Comparison of ENCODE assay signal across 8 cellular contexts in genomic region chr7:33108931-33109757, GRCh38. TPM values are rescaled to one million over a fixed set of nuclear protein-coding genes. Genes with fewer than 3 reads are reported as not detected.
DNase-seq lines count a peak whose midpoint lies in the region; ATAC-seq and TF ChIP-seq lines count a peak whose summit lies in the region.

A gene with protein sequence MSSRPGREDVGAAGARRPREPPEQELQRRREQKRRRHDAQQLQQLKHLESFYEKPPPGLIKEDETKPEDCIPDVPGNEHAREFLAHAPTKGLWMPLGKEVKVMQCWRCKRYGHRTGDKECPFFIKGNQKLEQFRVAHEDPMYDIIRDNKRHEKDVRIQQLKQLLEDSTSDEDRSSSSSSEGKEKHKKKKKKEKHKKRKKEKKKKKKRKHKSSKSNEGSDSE (minus strand): TSS chr7:33109404. CDS start chr7:33109372, 32 bp downstream.

- peak within 1 kb of the TSS; percentile 88 for H3K4me2 ChIP-seq in GM23338

- in situ Hi-C loops in G401 (cut with HindIII; ENCODE audit: low sequenced_read_pairs), result no loop called here

- ATAC-seq in GM23338, result peak; percentile 92

- H3K27me3 ChIP-seq in GM23338 (ENCODE audit: insufficient read depth) (peaks cover 17% of the 10 kb centered on the region), SJSA1 (replicated peaks) (no peaks in the 10 kb centered on the region), ovary (no peaks in the 10 kb centered on the region), thymus (ENCODE audit: control insufficient read depth, insufficient read depth) (peaks cover 3% of the 10 kb centered on the region)

- no peaks in the 10 kb centered on the region for H3K9me2 ChIP-seq in GM23338 (ENCODE audit: insufficient read depth)

- 0 out of 2 replicates have a peak, but pooled peaks cover 3% of the 10 kb centered on the region for H3F3A ChIP-seq in GM23338 (replicated peaks; ENCODE audit: low read depth)

- WGBS in ovary, 3 donors, result 0 to 1% (median 1%) methylated on average over 67 to 103 of the region's 103 CpGs
- WGBS in thymus, result under 1% methylated on average over 103 of the region's 103 CpGs

- no peak for TF ChIP-seq EP300 in ovary (IDR thresholded peaks at IDR 0.05)

- H3K4me1 Mint-ChIP-seq in GM23338, result peaks cover 15% of the 10 kb centered on the region; the same call in 2 of the 3 replicates

- TF ChIP-seq POLR2A in ovary (IDR thresholded peaks at IDR 0.05), result no peak

- H3K27ac ChIP-seq in GM23338 (ENCODE audit: low read depth) (no peak within 1 kb of the TSS), SJSA1 (peak within 1 kb of the TSS; percentile 50), ovary (peak within 1 kb of the TSS; percentile 18 to 34), thymus (ENCODE audit: low read depth) (peak within 1 kb of the TSS; percentile 74)

- TF ChIP-seq CTCF in GM23338 (conservative IDR thresholded peaks at IDR 0.05; ENCODE audit: low read depth in 2 of 2) (peak; percentile 42 to 68; a peak in 3 of 4 replicates), LNCAP (IDR thresholded peaks at IDR 0.05) (peak; percentile 83), ovary (IDR thresholded peaks at IDR 0.05) (peak in 2 of 3 donors; percentile 53 to 77)

- H3K4me3 ChIP-seq in GM23338 (peak within 1 kb of the TSS; percentile 65), SJSA1 (peak within 1 kb of the TSS; percentile 99), ovary (peak within 1 kb of the TSS; percentile 70), thymus (ENCODE audit: low read length) (peak within 1 kb of the TSS; percentile 94)

- peaks cover 35% of the 10 kb centered on the region for H4K20me1 ChIP-seq in GM23338 (replicated peaks; ENCODE audit: insufficient read depth)

- peak within 1 kb of the TSS; percentile 88 for H3K4me3 Mint-ChIP-seq in GM23338

- peaks cover 6% of the 10 kb centered on the region for H3K27me3 Mint-ChIP-seq in GM23338 (ENCODE audit: insufficient read depth, low read depth, poor library complexity)

- H2AFZ ChIP-seq in GM23338, result peak within 1 kb of the TSS; percentile 95

- H3K27ac Mint-ChIP-seq in GM23338, result no peak within 1 kb of the TSS

- H3K36me3 Mint-ChIP-seq in GM23338 (ENCODE audit: low read depth), result no peaks in the 10 kb centered on the region

- no peaks in the 10 kb centered on the region for H3K36me3 ChIP-seq in GM23338 (ENCODE audit: insufficient read depth)
- peaks cover 4% of the 10 kb centered on the region for H3K36me3 ChIP-seq in SJSA1
- no peaks in the 10 kb centered on the region for H3K36me3 ChIP-seq in ovary
- H3K36me3 ChIP-seq in thymus (ENCODE audit: control insufficient read depth, insufficient read depth), result no peaks in the 10 kb centered on the region

- intact Hi-C loops in ovary (cut with DNase I), result loop anchor here in 1 of 4 donors (10.0 kb wide), 1 partner anchor 344 kb away; no protein-coding TSS in a partner anchor

- H3K79me2 ChIP-seq in GM23338 (replicated peaks; ENCODE audit: insufficient read depth), result peaks cover 43% of the 10 kb centered on the region

- DNase-seq in G401 (ENCODE audit: low spot score), result peak; percentile 61
- DNase-seq in GM23338 (ENCODE audit: low spot score), result peak; percentile 95
- DNase-seq in SJSA1 (ENCODE audit: low read depth in 1 of 2, low spot score in 2 of 2), result peak; percentile 63 to 69
- peak; percentile 57 for DNase-seq in activated gamma-delta T cell treated with anti-CD3 and anti-CD28 coated beads, Interleukin-2, amount 50 U/mL, for 16 hours (ENCODE audit: low read depth)
- DNase-seq in glomerular visceral epithelial cell (ENCODE audit: extremely low spot score), result peak; percentile 78
- DNase-seq in ovary, result peak; percentile 57 to 83 (median 70)

- no peaks in the 10 kb centered on the region for H3K9me3 Mint-ChIP-seq in GM23338

- peaks cover 11% of the 10 kb centered on the region for H3K4me1 ChIP-seq in GM23338 (ENCODE audit: insufficient read depth)
- H3K4me1 ChIP-seq in SJSA1 (replicated peaks), result peaks cover 13% of the 10 kb centered on the region
- H3K4me1 ChIP-seq in ovary (ENCODE audit: insufficient read depth), result peaks cover 4% of the 10 kb centered on the region
- H3K4me1 ChIP-seq in thymus (ENCODE audit: control insufficient read depth, insufficient read depth, low read length), result peaks cover 13% of the 10 kb centered on the region

- H3K9me3 ChIP-seq in SJSA1 (replicated peaks) (no peaks in the 10 kb centered on the region), ovary (no peaks in the 10 kb centered on the region), thymus (ENCODE audit: control insufficient read depth) (no peaks in the 10 kb centered on the region)

TF ChIP-seq in GM23338, 12 proteins besides CTCF, POLR2A, EP300 and RAD21:
- TF ChIP-seq CREB1 (CRISPR knock-in tag; IDR thresholded peaks at IDR 0.05; ENCODE audit: low read depth), result peak; percentile 27; the same call in 1 of the 2 replicates
- peak; percentile 51 for TF ChIP-seq POLR2AphosphoS5 (IDR thresholded peaks at IDR 0.05; ENCODE audit: low read depth)
- TF ChIP-seq, protein P1, sequence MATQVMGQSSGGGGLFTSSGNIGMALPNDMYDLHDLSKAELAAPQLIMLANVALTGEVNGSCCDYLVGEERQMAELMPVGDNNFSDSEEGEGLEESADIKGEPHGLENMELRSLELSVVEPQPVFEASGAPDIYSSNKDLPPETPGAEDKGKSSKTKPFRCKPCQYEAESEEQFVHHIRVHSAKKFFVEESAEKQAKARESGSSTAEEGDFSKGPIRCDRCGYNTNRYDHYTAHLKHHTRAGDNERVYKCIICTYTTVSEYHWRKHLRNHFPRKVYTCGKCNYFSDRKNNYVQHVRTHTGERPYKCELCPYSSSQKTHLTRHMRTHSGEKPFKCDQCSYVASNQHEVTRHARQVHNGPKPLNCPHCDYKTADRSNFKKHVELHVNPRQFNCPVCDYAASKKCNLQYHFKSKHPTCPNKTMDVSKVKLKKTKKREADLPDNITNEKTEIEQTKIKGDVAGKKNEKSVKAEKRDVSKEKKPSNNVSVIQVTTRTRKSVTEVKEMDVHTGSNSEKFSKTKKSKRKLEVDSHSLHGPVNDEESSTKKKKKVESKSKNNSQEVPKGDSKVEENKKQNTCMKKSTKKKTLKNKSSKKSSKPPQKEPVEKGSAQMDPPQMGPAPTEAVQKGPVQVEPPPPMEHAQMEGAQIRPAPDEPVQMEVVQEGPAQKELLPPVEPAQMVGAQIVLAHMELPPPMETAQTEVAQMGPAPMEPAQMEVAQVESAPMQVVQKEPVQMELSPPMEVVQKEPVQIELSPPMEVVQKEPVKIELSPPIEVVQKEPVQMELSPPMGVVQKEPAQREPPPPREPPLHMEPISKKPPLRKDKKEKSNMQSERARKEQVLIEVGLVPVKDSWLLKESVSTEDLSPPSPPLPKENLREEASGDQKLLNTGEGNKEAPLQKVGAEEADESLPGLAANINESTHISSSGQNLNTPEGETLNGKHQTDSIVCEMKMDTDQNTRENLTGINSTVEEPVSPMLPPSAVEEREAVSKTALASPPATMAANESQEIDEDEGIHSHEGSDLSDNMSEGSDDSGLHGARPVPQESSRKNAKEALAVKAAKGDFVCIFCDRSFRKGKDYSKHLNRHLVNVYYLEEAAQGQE (IDR thresholded peaks at IDR 0.05; ENCODE audit: unreplicated experiment), result no peak
- TF ChIP-seq ETS1 (IDR thresholded peaks at IDR 0.05), result 0 out of 2 replicates have a peak, but pooled peaks have one; percentile 20

RNA-seq across cellular contexts. Expression of the gene that starts here (rescaled TPM):
- total RNA-seq in G401 (2014; rRNA removed; shearing (Covaris generic)), result 16.6 and 27.3 TPM in 2 replicates
- 3.3 and 8.7 TPM in 2 replicates for total RNA-seq in GM23338 (2014; rRNA removed; shearing (Covaris generic))
- polyA plus RNA-seq in GM23338 (2016; fragmentation: Nextera tagmentation; extraction: Ambion mirVana) (40.8 and 43.2 TPM in 2 replicates), ovary (10 to 100 TPM in 1 of 2 donors, 1 to 10 TPM in 1; 9.6 to 24.2 TPM), thymus (17.8 TPM)
- total RNA-seq in SJSA1 (2014; rRNA removed; shearing (Covaris generic)), result 7.3 and 16.0 TPM in 2 replicates
- total RNA-seq in ovary, result 10 to 100 TPM in 6 of 7 donors, 1 to 10 TPM in 1; 6.2 to 16.2 (median 11.3) TPM
